Comparison of ENCODE assay signal across 13 cellular contexts in the genomic region with DNA sequence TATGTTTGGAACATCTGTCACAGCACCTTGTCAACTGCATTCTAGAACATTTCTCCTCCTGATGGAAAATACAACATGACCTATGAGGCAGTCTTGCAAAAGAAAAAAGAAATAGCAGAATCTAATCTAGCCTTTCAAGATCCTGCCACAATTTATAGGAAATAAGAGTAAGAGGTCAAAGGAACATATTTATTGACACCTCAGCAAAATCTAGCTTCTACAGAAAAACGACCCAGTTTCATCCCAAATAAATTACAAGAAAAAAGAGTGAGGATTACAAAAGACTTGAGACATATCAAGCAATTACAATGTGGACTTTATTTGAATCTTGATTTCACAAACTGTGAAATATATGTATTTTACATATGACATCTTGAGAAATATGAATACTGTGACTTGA.
"Had no signal": no experiment of that assay in that cellular context is flagged by ENCODE, and none has a peak within 500 bp of the region (broad histone marks: within the 10 kb centered on the region; RNA-seq: fewer than 3 reads in every experiment).

No MANE protein-coding gene starts in this region.

- H3K27ac Mint-ChIP-seq: dendritic cell treated with granulocyte-macrophage colony-stimulating factor and Interleukin-4, amounts not matched to agents 40 ng/mL and 50 ng/mL, for 4 days had no signal

- H3K9me3 ChIP-seq: heart left ventricle, mucosa of descending colon had no signal

- H3K4me3 Mint-ChIP-seq: dendritic cell treated with granulocyte-macrophage colony-stimulating factor and Interleukin-4, amounts not matched to agents 40 ng/mL and 50 ng/mL, for 4 days had no signal

- H3K27me3 Mint-ChIP-seq: dendritic cell treated with granulocyte-macrophage colony-stimulating factor and Interleukin-4, amounts not matched to agents 40 ng/mL and 50 ng/mL, for 4 days; naive thymus-derived CD8-positive, alpha-beta T cell had no signal

- H3K9me3 Mint-ChIP-seq: dendritic cell treated with granulocyte-macrophage colony-stimulating factor and Interleukin-4, amounts not matched to agents 40 ng/mL and 50 ng/mL, for 4 days; naive thymus-derived CD8-positive, alpha-beta T cell had no signal

- DNase-seq: cerebellar nuclear complex; foreskin melanocyte; heart left ventricle; hippocampal formation; kidney glomerular epithelial cell; mammary epithelial cell; mucosa of descending colon; naive thymus-derived CD8-positive, alpha-beta T cell; small intestine; stimulated activated CD4-positive, alpha-beta T cell treated with anti-CD3 and anti-CD28 coated beads, Interleukin-12 subunit alpha, Interleukin-12 subunit beta, amount 100 ng/mL, for 4 hours; stimulated activated naive CD4-positive, alpha-beta T cell treated with Interleukin-2 at 50 U/mL for 16 hours; trophoblast cell had no signal

- ATAC-seq: heart left ventricle; mucosa of descending colon; naive thymus-derived CD8-positive, alpha-beta T cell had no signal
